9 cellular contexts compared by ENCODE assay signal in genomic region chr2:207352978-207353377, GRCh38.
DNase-seq lines count a peak whose midpoint lies in the region; ATAC-seq and TF ChIP-seq lines count a peak whose summit lies in the region.
"Had no signal": no experiment of that assay in that cellular context is flagged by ENCODE, and none has a peak within 500 bp of the region (broad histone marks: within the 10 kb centered on the region; RNA-seq: fewer than 3 reads in every experiment).

No MANE protein-coding gene starts in this region.

- DNase-seq in GM12865 (ENCODE audit: low read depth), result peak; percentile 55
- DNase-seq in IMR-90, result peak; percentile 20
- DNase-seq in epithelial cell of proximal tubule (ENCODE audit: low read depth), result no peak
- no peak for DNase-seq in DMS79 treated with DMSO at 0.1 percent for 48 hours (lab: John Stamatoyannopoulos, UW)
- DNase-seq in germinal center (ENCODE audit: low spot score), result no peak
- DNase-seq in thyroid gland, result no peak
- no peak for DNase-seq in DMS153 treated with DMSO at 0.1 percent for 48 hours (lab: John Stamatoyannopoulos, UW; ENCODE audit: unreplicated experiment)

- no peak overlapping the region for H3K4me2 ChIP-seq in IMR-90 (ENCODE audit: low read depth, low read length)

- CTCF ChIA-PET in IMR-90 (lab: Yijun Ruan, JAX), result interaction anchor here (1.0 kb wide), 1 partner anchor 13 kb away, joined by 3 read pairs; no protein-coding TSS in a partner anchor

- H3K56ac ChIP-seq in IMR-90 (ENCODE audit: extremely low read depth, insufficient read depth, low read length), result no peak overlapping the region

- no peak for TF ChIP-seq RAD21 in IMR-90 (IDR thresholded peaks at IDR 0.05; ENCODE audit: low read length)

- no peaks in the 10 kb centered on the region for H3K9me1 ChIP-seq in IMR-90 (ENCODE audit: insufficient read depth, low read length)

- H2BK5ac ChIP-seq in IMR-90 (ENCODE audit: low read depth, low read length, poor library complexity, severe bottlenecking), result no peak overlapping the region

- POLR2A ChIA-PET in IMR-90 (lab: Charles Lee; ENCODE audit: unreplicated experiment), result no interaction called here

- H3K9me3 ChIP-seq in IMR-90 (ENCODE audit: control insufficient read depth, insufficient read depth, low read length) (no peaks in the 10 kb centered on the region), thyroid gland (no peaks in the 10 kb centered on the region)
- H3K9me3 ChIP-seq: neutrophil had no signal

- in situ Hi-C loops in IMR-90 (cut with MboI; ENCODE audit: low sequenced_read_pairs), result no loop called here

- H2BK120ac ChIP-seq in IMR-90 (ENCODE audit: low read depth, low read length), result no peak overlapping the region

- no peak overlapping the region for H3K27ac ChIP-seq in IMR-90 (ENCODE audit: insufficient read depth, low read length)
- no peak overlapping the region for H3K27ac ChIP-seq in thyroid gland
- H3K27ac ChIP-seq: neutrophil had no signal

- H3K27me3 ChIP-seq in IMR-90 (ENCODE audit: control insufficient read depth, insufficient read depth, low read length) (no peaks in the 10 kb centered on the region), thyroid gland (no peaks in the 10 kb centered on the region)
- H3K27me3 ChIP-seq: neutrophil had no signal

- no CpG with 5 or more reads among the region's 2 CpGs for WGBS in IMR-90 (ENCODE audit: extremely low coverage in 2 of 2, insufficient read length in 1 of 2), 2 experiments
- 89 to 91% methylated on average over 2 of the region's 2 CpGs for WGBS in thyroid gland, 2 donors

- dilution Hi-C loops in IMR-90 (cut with HindIII; ENCODE audit: low sequenced_read_pairs, unreplicated experiment), result no loop called here

- no peak overlapping the region; a peak in 1 of 4 replicates for H4K8ac ChIP-seq in IMR-90 (ENCODE audit: low read depth in 2 of 2, low read length in 2 of 2)

- peak; percentile 90 for ATAC-seq in GM21367 (IDR thresholded peaks at IDR 0.05; ENCODE audit: unreplicated experiment)
- no peak for ATAC-seq in IMR-90 (ENCODE audit: low read depth)

- H2AK5ac ChIP-seq in IMR-90 (ENCODE audit: low read depth, low read length), result 0 out of 2 replicates have a peak overlapping the region, but pooled peaks have one; percentile 4

- H3K18ac ChIP-seq in IMR-90 (ENCODE audit: low read depth, low read length), result no peak overlapping the region

- H3K36me3 ChIP-seq in IMR-90 (ENCODE audit: control insufficient read depth, insufficient read depth, low read length), result no peaks in the 10 kb centered on the region
- no peaks in the 10 kb centered on the region for H3K36me3 ChIP-seq in thyroid gland
- H3K36me3 ChIP-seq: neutrophil had no signal

- TF ChIP-seq POLR2A in IMR-90 (IDR thresholded peaks at IDR 0.05; ENCODE audit: low read depth, low read length) (no peak), thyroid gland (IDR thresholded peaks at IDR 0.05) (no peak)

- H4K20me1 ChIP-seq in IMR-90 (ENCODE audit: insufficient read depth, low read length), result no peaks in the 10 kb centered on the region

- peaks cover 2% of the 10 kb centered on the region; the same call in 1 of the 2 replicates for H3K4me1 ChIP-seq in IMR-90 (ENCODE audit: control insufficient read depth, insufficient read depth, low read length)
- H3K4me1 ChIP-seq in thyroid gland, result no peaks in the 10 kb centered on the region

- intact Hi-C loops in IMR-90 (cut with micrococcal nuclease) (no loop called here), thyroid gland (cut with DNase I) (no loop called here)

- H2BK20ac ChIP-seq in IMR-90 (ENCODE audit: low read depth, low read length), result no peak overlapping the region

- TF ChIP-seq CTCF in GM12865 (IDR thresholded peaks at IDR 0.05; ENCODE audit: insufficient read depth, low read depth, low read length, missing control alignments) (no peak), IMR-90 (conservative IDR thresholded peaks at IDR 0.05; ENCODE audit: low read depth, low read length) (no peak), epithelial cell of proximal tubule (conservative IDR thresholded peaks at IDR 0.05; ENCODE audit: low read depth, low read length) (peak; percentile 16), thyroid gland (IDR thresholded peaks at IDR 0.05) (no peak)

- H3K79me1 ChIP-seq in IMR-90 (ENCODE audit: low read depth in 1 of 2, low read length in 2 of 2), result no peaks in the 10 kb centered on the region

- no TSS peak for BruUV-seq in IMR-90 (replicated peaks; lab: Mats Ljungman, UMichigan)

- H4K5ac ChIP-seq in IMR-90 (ENCODE audit: low read depth, low read length), result no peak overlapping the region

- no peak overlapping the region for H3K4ac ChIP-seq in IMR-90 (ENCODE audit: low read depth, low read length)

- H3K9ac ChIP-seq in IMR-90 (ENCODE audit: low read depth, low read length), result no peak overlapping the region

- no peak overlapping the region for H2AK9ac ChIP-seq in IMR-90 (replicated peaks; ENCODE audit: low read depth, low read length, poor library complexity)

- H2BK15ac ChIP-seq in IMR-90 (ENCODE audit: low read depth, low read length), result 0 out of 3 replicates have a peak overlapping the region, but pooled peaks have one; percentile 17

- peak overlapping the region; percentile 16 for H2AFZ ChIP-seq in IMR-90 (replicated peaks; ENCODE audit: low read length, poor library complexity)

- no peak overlapping the region for H3K14ac ChIP-seq in IMR-90 (replicated peaks; ENCODE audit: low read depth, low read length)

- H4K91ac ChIP-seq in IMR-90 (ENCODE audit: insufficient read depth, low read depth, low read length), result no peak overlapping the region

- no peak overlapping the region for H3K23ac ChIP-seq in IMR-90 (ENCODE audit: low read depth, low read length)

- H3K4me3 ChIP-seq in GM12865 (ENCODE audit: low read depth, low read length) (no peak overlapping the region), IMR-90 (ENCODE audit: insufficient read depth, low read depth, low read length) (no peak overlapping the region), epithelial cell of proximal tubule (ENCODE audit: low read depth, low read length) (no peak overlapping the region), thyroid gland (replicated peaks in 1 of 3) (no peak overlapping the region)

TF ChIP-seq in IMR-90, 13 proteins besides CTCF, POLR2A, EP300 and RAD21:
- TF ChIP-seq FOS (IDR thresholded peaks at IDR 0.05; ENCODE audit: low read depth, low read length) (no peak), RCOR1 (IDR thresholded peaks at IDR 0.05; ENCODE audit: insufficient replicate concordance, low read length) (no peak), MAZ (IDR thresholded peaks at IDR 0.05; ENCODE audit: borderline replicate concordance, low read depth, low read length) (no peak), NFE2L2 (IDR thresholded peaks at IDR 0.05; ENCODE audit: low read depth, low read length) (no peak), RFX5 (IDR thresholded peaks at IDR 0.05; ENCODE audit: low read depth, low read length) (no peak)

Comparison
In these comparisons a context has a peak if more than half of its experiments do, and no peak if none do; other contexts are left out.
1. DNase-seq: peak in GM12865 (single experiment) and IMR-90 (single experiment); none in epithelial cell of proximal tubule (single experiment), DMS79 treated with DMSO at 0.1 percent for 48 hours (single experiment), germinal center (single experiment), thyroid gland (0 of 2) and DMS153 treated with DMSO at 0.1 percent for 48 hours (single experiment).